In the genomic region with DNA sequence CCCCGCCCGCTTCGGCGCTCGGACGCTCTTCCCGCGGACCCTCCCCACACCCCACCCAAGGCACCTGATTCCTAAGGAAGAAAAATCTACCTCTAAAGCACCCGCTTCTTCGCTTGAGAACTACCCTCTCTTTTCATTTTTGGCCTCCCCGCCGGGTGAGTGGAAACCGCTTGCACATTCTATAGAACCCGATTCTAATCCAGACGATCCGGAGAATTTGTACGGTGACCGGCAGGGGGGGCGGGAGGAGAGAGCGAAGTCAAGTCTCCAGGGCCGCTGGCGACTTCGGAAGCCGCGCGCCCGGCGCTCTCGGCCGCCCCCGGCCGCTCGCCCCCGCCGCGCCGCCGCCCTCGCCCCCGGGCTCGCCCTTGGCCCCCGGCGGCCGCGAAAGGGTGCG, we compare ENCODE assay signal across 9 cellular contexts. TPM values are rescaled to one million over a fixed set of nuclear protein-coding genes. Genes with fewer than 3 reads are reported as not detected.
DNase-seq lines count a peak whose midpoint lies in the region; ATAC-seq, FAIRE-seq and TF ChIP-seq lines count a peak whose summit lies in the region.
"Had no signal": no experiment of that assay in that cellular context is flagged by ENCODE, and none has a peak within 500 bp of the region (broad histone marks: within the 10 kb centered on the region; RNA-seq: fewer than 3 reads in every experiment).

Gene RBM24, plus strand, starts transcription at position 262 of the 397 bp plus-strand sequence. CDS start 221 bp downstream, outside the sequence.

- no TSS peak for BruUV-seq in K562 (replicated peaks; lab: Mats Ljungman, UMichigan)

- H3K9me1 ChIP-seq in K562 (ENCODE audit: control insufficient read depth, insufficient read depth, low read length), result no peaks in the 10 kb centered on the region

- intact Hi-C loops in K562 (cut with micrococcal nuclease), result no loop called here

- in situ Hi-C loops in K562 (cut with MboI), result no loop called here

- peaks cover 9 to 33% of the 10 kb centered on the region in 2 experiments for H3K27me3 ChIP-seq in K562 (ENCODE audit: control insufficient read depth in 2 of 2, insufficient read depth in 2 of 2, low read length in 2 of 2)
- peaks cover 47% of the 10 kb centered on the region for H3K27me3 ChIP-seq in hepatocyte
- no peaks in the 10 kb centered on the region for H3K27me3 ChIP-seq in rectal smooth muscle tissue (ENCODE audit: control insufficient read depth, insufficient read depth, low read length)

- no peaks in the 10 kb centered on the region for H3K9me2 ChIP-seq in hepatocyte (replicated peaks; ENCODE audit: insufficient read depth)

- 60% methylated on average over 12 of the region's 46 CpGs for WGBS in K562 (ENCODE audit: insufficient coverage, low coverage, missing lambda C conversion rate)
- WGBS in hepatocyte (ENCODE audit: low lambda C conversion rate, missing lambda C conversion rate), result under 1% methylated on average over 19 of the region's 46 CpGs

- no peak for ATAC-seq in K562

- peak; percentile 87 for DNase-seq in DMS 273 (lab: John Stamatoyannopoulos, UW; ENCODE audit: unreplicated experiment)
- DNase-seq in DMS 273 treated with DMSO at 0.1 percent for 48 hours (lab: John Stamatoyannopoulos, UW), result no peak
- peak; percentile 52 for DNase-seq in NOMO-1 treated with DMSO at 0.1 percent for 48 hours (lab: John Stamatoyannopoulos, UW; ENCODE audit: unreplicated experiment)
- peak in 1 of 4 experiments; percentile 7 for DNase-seq in K562 (ENCODE audit: extremely low read depth in 1 of 4, low spot score in 3 of 4)
- peak; percentile 80 for DNase-seq in hepatocyte (ENCODE audit: low spot score)
- no peak for DNase-seq in NCI-H1048 (lab: John Stamatoyannopoulos, UW)
- no peak for DNase-seq in DMS79 treated with DMSO at 0.1 percent for 48 hours (lab: John Stamatoyannopoulos, UW)

- no peaks in the 10 kb centered on the region for H4K20me1 ChIP-seq in K562 (replicated peaks; ENCODE audit: control insufficient read depth, insufficient read depth, low read length)
- no peaks in the 10 kb centered on the region for H4K20me1 ChIP-seq in hepatocyte (ENCODE audit: insufficient read depth, poor library complexity, severe bottlenecking)

- CTCF ChIA-PET in K562 (lab: Yijun Ruan, JAX; ENCODE audit: low intra/inter-chr PET ratio), result no interaction called here

- H3K4me3 ChIP-seq in K562, result no peak within 1 kb of the TSS
- H3K4me3 ChIP-seq in hepatocyte, result peak within 1 kb of the TSS; percentile 80
- peak within 1 kb of the TSS; percentile 78 for H3K4me3 ChIP-seq in rectal smooth muscle tissue (ENCODE audit: low read length)

- H3K27ac ChIP-seq in K562 (ENCODE audit: extremely low read depth, low read depth, low read length) (no peak within 1 kb of the TSS), hepatocyte (no peak within 1 kb of the TSS), rectal smooth muscle tissue (ENCODE audit: low read depth, low read length) (peak within 1 kb of the TSS; percentile 92)

- H3K4me2 ChIP-seq in K562 (ENCODE audit: insufficient read depth, low read length) (no peak within 1 kb of the TSS), hepatocyte (peak within 1 kb of the TSS; percentile 96)

- TF ChIP-seq POLR2A in K562 (conservative IDR thresholded peaks at IDR 0.05), result no peak

- TF ChIP-seq CTCF in K562 (IDR thresholded peaks at IDR 0.05 in 2 of 3, conservative IDR thresholded peaks at IDR 0.05 in 1 of 3; ENCODE audit: insufficient read depth in 2 of 3, low read depth in 1 of 3, low read length in 3 of 3) (no peak), hepatocyte (IDR thresholded peaks at IDR 0.05; ENCODE audit: poor library complexity) (peak; percentile 37)

- no peak for TF ChIP-seq RAD21 in K562 (CRISPR knock-in tag; conservative IDR thresholded peaks at IDR 0.05 in 1 of 2, IDR thresholded peaks at IDR 0.05 in 1 of 2)

- H3K36me3 ChIP-seq in K562 (ENCODE audit: control insufficient read depth, insufficient read depth, low read length) (no peaks in the 10 kb centered on the region), hepatocyte (replicated peaks; ENCODE audit: insufficient read depth, low read depth) (no peaks in the 10 kb centered on the region), rectal smooth muscle tissue (ENCODE audit: control insufficient read depth, insufficient read depth, low read length) (no peaks in the 10 kb centered on the region)

- no peak for TF ChIP-seq EP300 in K562 (IDR thresholded peaks at IDR 0.05; ENCODE audit: low read length)

- POLR2A ChIA-PET in K562 (lab: Yijun Ruan, JAX), result no interaction called here

- H3K79me2 ChIP-seq in K562 (ENCODE audit: control insufficient read depth, insufficient read depth, low read length), result no peaks in the 10 kb centered on the region
- no peaks in the 10 kb centered on the region for H3K79me2 ChIP-seq in hepatocyte

- no peaks in the 10 kb centered on the region for H3K9me3 ChIP-seq in K562 (replicated peaks; ENCODE audit: control insufficient read depth, insufficient read depth, low read depth, low read length)
- H3K9me3 ChIP-seq in hepatocyte (ENCODE audit: low read depth), result no peaks in the 10 kb centered on the region

- H2AFZ ChIP-seq in K562 (ENCODE audit: low read depth, low read length) (no peak within 1 kb of the TSS), hepatocyte (peak within 1 kb of the TSS; percentile 89)

- no peak for FAIRE-seq in K562 (lab: Jason Lieb, UNC)
- FAIRE-seq: A204.1 had no signal

- H3K4me1 ChIP-seq in K562 (replicated peaks in 1 of 2; ENCODE audit: control insufficient read depth in 2 of 2, insufficient read depth in 2 of 2, low read length in 2 of 2) (peaks cover 0 to 14% of the 10 kb centered on the region in 2 experiments; a peak in 1 of 5 replicates), hepatocyte (ENCODE audit: insufficient read depth) (peaks cover 4% of the 10 kb centered on the region), rectal smooth muscle tissue (ENCODE audit: control insufficient read depth, insufficient read depth, low read length) (peaks cover 23% of the 10 kb centered on the region)

- H3K9ac ChIP-seq in K562 (ENCODE audit: insufficient read depth in 1 of 2, low read depth in 2 of 2, low read length in 2 of 2) (no peak within 1 kb of the TSS), rectal smooth muscle tissue (ENCODE audit: low read length) (peak within 1 kb of the TSS; percentile 46)

TF ChIP-seq in K562, 482 proteins besides CTCF, POLR2A, EP300 and RAD21:
- TF ChIP-seq ZSCAN29 (IDR thresholded peaks at IDR 0.05), result peak; percentile 87
- TF ChIP-seq, protein P1, sequence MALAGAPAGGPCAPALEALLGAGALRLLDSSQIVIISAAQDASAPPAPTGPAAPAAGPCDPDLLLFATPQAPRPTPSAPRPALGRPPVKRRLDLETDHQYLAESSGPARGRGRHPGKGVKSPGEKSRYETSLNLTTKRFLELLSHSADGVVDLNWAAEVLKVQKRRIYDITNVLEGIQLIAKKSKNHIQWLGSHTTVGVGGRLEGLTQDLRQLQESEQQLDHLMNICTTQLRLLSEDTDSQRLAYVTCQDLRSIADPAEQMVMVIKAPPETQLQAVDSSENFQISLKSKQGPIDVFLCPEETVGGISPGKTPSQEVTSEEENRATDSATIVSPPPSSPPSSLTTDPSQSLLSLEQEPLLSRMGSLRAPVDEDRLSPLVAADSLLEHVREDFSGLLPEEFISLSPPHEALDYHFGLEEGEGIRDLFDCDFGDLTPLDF (CRISPR knock-in tag; IDR thresholded peaks at IDR 0.05), result no peak

RNA-seq across cellular contexts. Expression of gene RBM24, which starts in this region (rescaled TPM):
- not detected in 2 replicates for total RNA-seq in K562 (2011; cell fraction: chromatin; rRNA removed; ENCODE audit: low replicate concordance)
- total RNA-seq in K562 (2011; cell fraction: nucleolus; rRNA removed), result not detected in 2 replicates
- total RNA-seq in K562 (2011; cell fraction: nucleoplasm; rRNA removed), result not detected in 2 replicates
- total RNA-seq in K562 (2014; rRNA removed) (not detected in 2 replicates), K562 (2014; rRNA removed; fragmentation: Illumina TruSeq; extraction: Trizol) (not detected in 2 replicates), K562 (2015; rRNA removed; fragmentation: Illumina TruSeq; extraction: Trizol) (not detected in 2 replicates), K562 (2021) (not detected in 2 replicates), hepatocyte (0.97 and 2.3 TPM in 2 replicates)
- polyA plus RNA-seq in K562 (2011; rRNA removed) (not detected in 2 replicates), K562 (2014; fragmentation: Illumina TruSeq; extraction: Trizol) (not detected in 2 replicates), K562 (2014; fragmentation: Nextera tagmentation; extraction: Ambion mirVana) (not detected), K562 (2014; rRNA removed) (not detected in 2 replicates), hepatocyte (0.29 and 0.39 TPM in 2 replicates)
- not detected in 2 replicates for polyA plus RNA-seq in K562 (2011; cell fraction: cytosol; rRNA removed)
- polyA plus RNA-seq in K562 (2011; cell fraction: nucleus; rRNA removed), result not detected in 2 replicates
- not detected in 2 replicates for polyA plus RNA-seq in K562 (2012)
- polyA minus RNA-seq in K562 (2011; rRNA and poly(A)+ RNA removed), result not detected in 2 replicates
- not detected in 2 replicates for polyA minus RNA-seq in K562 (2011; cell fraction: cytosol; rRNA and poly(A)+ RNA removed)
- not detected in 2 replicates for polyA minus RNA-seq in K562 (2011; cell fraction: nucleus; rRNA and poly(A)+ RNA removed)

Comparison
In these comparisons a context has a peak if more than half of its experiments do, and no peak if none do; other contexts are left out.
1. DNase-seq: peak in DMS 273 (single experiment), NOMO-1 treated with DMSO at 0.1 percent for 48 hours (single experiment) and hepatocyte (single experiment); none in DMS 273 treated with DMSO at 0.1 percent for 48 hours (single experiment), NCI-H1048 (single experiment) and DMS79 treated with DMSO at 0.1 percent for 48 hours (single experiment).